1 cellular context compared by ENCODE assay signal in the genomic region with DNA sequence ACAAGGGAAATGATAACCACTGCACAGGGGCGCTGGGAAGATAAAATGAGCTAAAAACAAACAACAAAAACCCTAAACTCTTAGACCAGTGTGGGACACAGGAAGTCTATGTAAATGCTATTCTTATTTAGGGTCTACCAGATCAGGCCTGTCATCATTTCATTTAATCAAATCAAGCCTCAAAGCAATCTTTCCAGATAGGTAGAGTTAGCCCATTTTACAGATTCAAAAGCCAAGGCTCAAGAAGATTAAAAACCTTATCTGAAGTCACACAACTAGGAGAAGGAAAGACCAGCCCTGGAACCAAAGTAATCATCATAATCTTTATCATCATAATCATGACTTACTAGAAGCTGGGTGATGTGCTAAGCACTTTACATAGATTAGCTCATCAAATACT.
TF ChIP-seq lines count a peak whose summit lies in the region.

No MANE protein-coding gene starts in this region.

TF ChIP-seq in GM12878, 131 proteins besides CTCF, POLR2A, EP300 and RAD21:
- TF ChIP-seq PML (IDR thresholded peaks at IDR 0.05; ENCODE audit: low read length) (no peak), TCF12 (IDR thresholded peaks at IDR 0.05; ENCODE audit: low read depth, low read length) (no peak), NRF1 (conservative IDR thresholded peaks at IDR 0.05; ENCODE audit: low read depth, low read length) (no peak), NBN (IDR thresholded peaks at IDR 0.05) (no peak), POLR2AphosphoS5 (IDR thresholded peaks at IDR 0.05; ENCODE audit: low read length) (no peak), ATF7 (IDR thresholded peaks at IDR 0.05; ENCODE audit: low read depth) (no peak), RBBP5 (conservative IDR thresholded peaks at IDR 0.05) (no peak), TCF3 (IDR thresholded peaks at IDR 0.05; ENCODE audit: borderline replicate concordance, insufficient read depth, low read depth, low read length) (no peak), KAT2A (conservative IDR thresholded peaks at IDR 0.05; ENCODE audit: control insufficient read depth, low read depth, low read length) (no peak), SIX5 (IDR thresholded peaks at IDR 0.05; ENCODE audit: low read depth, low read length, severe bottlenecking) (no peak), HDGF (IDR thresholded peaks at IDR 0.05) (no peak), ZSCAN29 (IDR thresholded peaks at IDR 0.05) (no peak)
- TF ChIP-seq, protein P1, sequence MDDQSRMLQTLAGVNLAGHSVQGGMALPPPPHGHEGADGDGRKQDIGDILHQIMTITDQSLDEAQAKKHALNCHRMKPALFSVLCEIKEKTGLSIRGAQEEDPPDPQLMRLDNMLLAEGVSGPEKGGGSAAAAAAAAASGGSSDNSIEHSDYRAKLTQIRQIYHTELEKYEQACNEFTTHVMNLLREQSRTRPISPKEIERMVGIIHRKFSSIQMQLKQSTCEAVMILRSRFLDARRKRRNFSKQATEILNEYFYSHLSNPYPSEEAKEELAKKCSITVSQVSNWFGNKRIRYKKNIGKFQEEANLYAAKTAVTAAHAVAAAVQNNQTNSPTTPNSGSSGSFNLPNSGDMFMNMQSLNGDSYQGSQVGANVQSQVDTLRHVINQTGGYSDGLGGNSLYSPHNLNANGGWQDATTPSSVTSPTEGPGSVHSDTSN (IDR thresholded peaks at IDR 0.05; ENCODE audit: insufficient replicate concordance, low read depth, low read length): no peak
